In the genomic region with DNA sequence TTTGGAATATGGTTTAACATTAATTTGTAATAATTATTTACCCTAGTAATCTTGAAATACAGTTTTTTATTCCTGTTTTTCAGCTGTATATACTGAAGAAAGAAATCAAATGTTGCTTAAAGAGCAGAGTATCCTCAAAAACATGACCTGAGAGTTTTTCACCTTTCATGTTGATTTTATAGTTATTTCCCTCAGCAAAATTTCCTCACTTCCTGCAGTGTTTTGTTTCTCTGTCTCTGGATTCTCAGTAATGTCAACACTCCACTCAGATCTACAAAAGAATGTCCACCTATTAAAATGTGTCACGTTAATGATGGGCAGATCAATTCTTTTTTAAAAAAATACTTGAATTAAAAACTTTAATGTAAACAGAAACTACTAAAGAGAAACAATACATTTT, we compare ENCODE assay signal across 18 cellular contexts.
"Had no signal": no experiment of that assay in that cellular context is flagged by ENCODE, and none has a peak within 500 bp of the region (broad histone marks: within the 10 kb centered on the region; RNA-seq: fewer than 3 reads in every experiment).

No MANE protein-coding gene starts in this region.

- H3K27me3 ChIP-seq: esophagus muscularis mucosa, gastroesophageal sphincter, neural progenitor cell, pancreas had no signal

- H3K4me1 ChIP-seq: esophagus muscularis mucosa, gastroesophageal sphincter, left ventricle myocardium inferior, pancreas had no signal

- H3K9ac ChIP-seq: neural progenitor cell had no signal

- H3K27ac ChIP-seq: epithelial cell of prostate, esophagus muscularis mucosa, gastroesophageal sphincter, left ventricle myocardium inferior, neural progenitor cell, pancreas had no signal

- DNase-seq: effector memory CD8-positive, alpha-beta T cell; foreskin fibroblast; glutamatergic neuron; left ventricle myocardium inferior; mesenchymal stem cell; midbrain; nucleus accumbens; pancreas; right cardiac atrium; stimulated activated CD4-positive, alpha-beta T cell treated with anti-CD3 and anti-CD28 coated beads, Interleukin-2, amount 100 ng/mL, for 48 hours; stimulated activated naive CD4-positive, alpha-beta T cell treated with Interleukin-2 at 50 U/mL for 16 hours; trophoblast cell had no signal

- H3K9me3 ChIP-seq: esophagus muscularis mucosa, gastroesophageal sphincter, left ventricle myocardium inferior, pancreas had no signal

- H3K36me3 ChIP-seq: esophagus muscularis mucosa, gastroesophageal sphincter, left ventricle myocardium inferior, neural progenitor cell, pancreas had no signal

- H3K4me3 ChIP-seq: esophagus muscularis mucosa, gastroesophageal sphincter, left ventricle myocardium inferior, lung, neural progenitor cell, pancreas, smooth muscle cell had no signal
